In genomic region chr20:10462516-10462915, GRCh38 we compare ENCODE assay signal across 23 cellular contexts. TPM values are rescaled to one million over a fixed set of nuclear protein-coding genes. Genes with fewer than 3 reads are reported as not detected.
DNase-seq lines count a peak whose midpoint lies in the region; ATAC-seq, FAIRE-seq and TF ChIP-seq lines count a peak whose summit lies in the region.
"Had no signal": no experiment of that assay in that cellular context is flagged by ENCODE, and none has a peak within 500 bp of the region (broad histone marks: within the 10 kb centered on the region; RNA-seq: fewer than 3 reads in every experiment).

No MANE protein-coding gene starts in this region.

- peak; percentile 60 for DNase-seq in EH (ENCODE audit: low read depth)
- no peak for DNase-seq in GM19239 (ENCODE audit: insufficient read length, low spot score)
- DNase-seq in WTC11 (ENCODE audit: low spot score): no peak
- peak; percentile 65 for DNase-seq in foreskin melanocyte
- no peak for DNase-seq in stimulated activated naive CD4-positive, alpha-beta T cell (lab: John Stamatoyannopoulos, UW)
- DNase-seq in HEK293T (ENCODE audit: extremely low spot score): no peak
- DNase-seq in cerebellar cortex (ENCODE audit: low spot score): no peak
- DNase-seq: BE2C, Calu3, DMS153, GDM1, GOT3, NCI-H1092 treated with DMSO at 0.1 percent for 48 hours, NCI-H1436, NCI-H187 treated with DMSO at 0.1 percent for 48 hours, NCI-H2107, NCI-H446, NCI-H524 treated with DMSO at 0.1 percent for 48 hours, NCI-H774, Right ventricle myocardium superior, T-cell had no signal

- peaks cover 21% of the 10 kb centered on the region for H3K36me3 Mint-ChIP-seq in WTC11

- POLR2A ChIA-PET in WTC11 (lab: Charles Lee) (no interaction called here), HEK293T (lab: Yijun Ruan, JAX) (no interaction called here)

- H3K4me3 Mint-ChIP-seq in WTC11: no peak overlapping the region
- H3K4me3 Mint-ChIP-seq: T-cell had no signal

- H3K27me3 Mint-ChIP-seq in WTC11 (ENCODE audit: low read depth): no peaks in the 10 kb centered on the region
- H3K27me3 Mint-ChIP-seq: T-cell had no signal

- no peak for TF ChIP-seq CTCF in WTC11 (IDR thresholded peaks at IDR 0.05)

- peak; percentile 49 for FAIRE-seq in GM19239 (lab: Jason Lieb, UNC)
- FAIRE-seq: GM12891, RCC 7860 had no signal

- H3K9me3 Mint-ChIP-seq in WTC11: peaks cover 24% of the 10 kb centered on the region

- peaks cover 48% of the 10 kb centered on the region for H3K4me1 Mint-ChIP-seq in WTC11

- CTCF ChIA-PET in WTC11 (lab: Charles Lee): no interaction called here
- CTCF ChIA-PET in HEK293T (lab: Yijun Ruan, JAX): interaction anchor here (0.6 kb wide), 1 partner anchor 205 kb away, joined by 3 read pairs; no protein-coding TSS in a partner anchor

- H3K27ac Mint-ChIP-seq in WTC11: peak overlapping the region; percentile 30; the same call in 1 of the 2 replicates
- H3K27ac Mint-ChIP-seq: T-cell had no signal

- ATAC-seq in WTC11: no peak
- ATAC-seq: T-cell had no signal

TF ChIP-seq in WTC11, 78 proteins besides CTCF, POLR2A, EP300 and RAD21 (continues in another document):
- no peak for TF ChIP-seq KAT7 (CRISPR knock-in tag; IDR thresholded peaks at IDR 0.05; ENCODE audit: borderline replicate concordance)
- TF ChIP-seq CDX4 (CRISPR knock-in tag; IDR thresholded peaks at IDR 0.05; ENCODE audit: borderline replicate concordance): no peak
- TF ChIP-seq MLX (CRISPR knock-in tag; IDR thresholded peaks at IDR 0.05): no peak
- TF ChIP-seq RELA (CRISPR knock-in tag; IDR thresholded peaks at IDR 0.05; ENCODE audit: borderline replicate concordance): no peak
- TF ChIP-seq USF2 (CRISPR knock-in tag; IDR thresholded peaks at IDR 0.05): no peak
- TF ChIP-seq ZNF532 (CRISPR knock-in tag; IDR thresholded peaks at IDR 0.05; ENCODE audit: borderline replicate concordance): no peak
- TF ChIP-seq ATF1 (CRISPR knock-in tag; IDR thresholded peaks at IDR 0.05): no peak

TF ChIP-seq in HEK293T, 16 proteins besides CTCF, POLR2A, EP300 and RAD21:
- TF ChIP-seq PKNOX1 (IDR thresholded peaks at IDR 0.05) (no peak), HDGF (IDR thresholded peaks at IDR 0.05; ENCODE audit: borderline replicate concordance) (no peak), ELF4 (IDR thresholded peaks at IDR 0.05) (no peak), ZNF384 (IDR thresholded peaks at IDR 0.05) (no peak), FOXK2 (IDR thresholded peaks at IDR 0.05) (no peak), NFRKB (IDR thresholded peaks at IDR 0.05) (no peak), SUZ12 (IDR thresholded peaks at IDR 0.05) (no peak), BHLHE40 (IDR thresholded peaks at IDR 0.05; ENCODE audit: borderline replicate concordance) (no peak), LEF1 (IDR thresholded peaks at IDR 0.05; ENCODE audit: borderline replicate concordance) (no peak), FOXM1 (IDR thresholded peaks at IDR 0.05; ENCODE audit: borderline replicate concordance) (no peak), FOXA1 (IDR thresholded peaks at IDR 0.05) (no peak), TARDBP (IDR thresholded peaks at IDR 0.05) (no peak), L3MBTL2 (conservative IDR thresholded peaks at IDR 0.05) (no peak), CTBP1 (IDR thresholded peaks at IDR 0.05; ENCODE audit: borderline replicate concordance) (no peak), ARNT (IDR thresholded peaks at IDR 0.05) (no peak), SP1 (IDR thresholded peaks at IDR 0.05) (no peak)

RNA-seq across cellular contexts. Expression of gene SLX4IP, which starts 27.4 kb away (rescaled TPM):
- total RNA-seq in WTC11 (2021): 7.4 to 9.9 TPM (median 8.4 TPM) in 3 replicates

RNA-seq across cellular contexts. Expression of gene MKKS, which starts 28.5 kb away (rescaled TPM):
- 16.5 to 20.9 TPM (median 17.0 TPM) in 3 replicates for total RNA-seq in WTC11 (2021)

Comparison
In these comparisons a context has a peak if more than half of its experiments do, and no peak if none do; other contexts are left out.
1. DNase-seq: peak in EH (single experiment) and foreskin melanocyte (single experiment); none in GM19239 (single experiment), WTC11 (single experiment), stimulated activated naive CD4-positive, alpha-beta T cell (0 of 6), HEK293T (single experiment) and cerebellar cortex (single experiment).